17 cellular contexts compared by ENCODE assay signal in genomic region chr16:85607796-85608514, GRCh38. TPM values are rescaled to one million over a fixed set of nuclear protein-coding genes. Genes with fewer than 3 reads are reported as not detected.
DNase-seq lines count a peak whose midpoint lies in the region; ATAC-seq, FAIRE-seq and TF ChIP-seq lines count a peak whose summit lies in the region.
"Had no signal": no experiment of that assay in that cellular context is flagged by ENCODE, and none has a peak within 500 bp of the region (broad histone marks: within the 10 kb centered on the region; RNA-seq: fewer than 3 reads in every experiment).

No MANE protein-coding gene starts in this region.

- 0 out of 2 replicates have a peak, but pooled peaks cover 3% of the 10 kb centered on the region for H3K27me3 ChIP-seq in Karpas-422 (ENCODE audit: low read length)
- no peaks in the 10 kb centered on the region for H3K27me3 ChIP-seq in hepatocyte
- no peaks in the 10 kb centered on the region for H3K27me3 ChIP-seq in pancreas

- H3K36me3 ChIP-seq in Karpas-422 (ENCODE audit: insufficient read depth, low read length) (no peaks in the 10 kb centered on the region), hepatocyte (replicated peaks; ENCODE audit: insufficient read depth, low read depth) (no peaks in the 10 kb centered on the region), pancreas (no peaks in the 10 kb centered on the region)

- peaks cover 13% of the 10 kb centered on the region; the same call in 1 of the 2 replicates for H4K20me1 ChIP-seq in Karpas-422 (ENCODE audit: insufficient read depth, low read depth, low read length)
- H4K20me1 ChIP-seq in hepatocyte (ENCODE audit: insufficient read depth, poor library complexity, severe bottlenecking): peaks cover 60% of the 10 kb centered on the region

- H3K4me3 ChIP-seq in Karpas-422 (ENCODE audit: low read length) (peak overlapping the region; percentile 37; the same call in 1 of the 2 replicates), hepatocyte (no peak overlapping the region), pancreas (no peak overlapping the region)
- H3K4me3 ChIP-seq: GM12878 had no signal

- H3K4me2 ChIP-seq in Karpas-422 (ENCODE audit: low read depth, low read length, poor library complexity, severe bottlenecking): peak overlapping the region; percentile 65
- H3K4me2 ChIP-seq in hepatocyte: peak overlapping the region; percentile 76

- H3K9ac ChIP-seq in Karpas-422 (ENCODE audit: low read length): peak overlapping the region; percentile 38; the same call in 1 of the 2 replicates
- H3K9ac ChIP-seq: parathyroid adenoma had no signal

- no peak for FAIRE-seq in pancreas (lab: Jason Lieb, UNC)
- FAIRE-seq: GM12878, small intestine had no signal

- no peaks in the 10 kb centered on the region for H3K79me2 ChIP-seq in Karpas-422 (ENCODE audit: low read length)
- peaks cover 68% of the 10 kb centered on the region for H3K79me2 ChIP-seq in hepatocyte

- H3K4me1 ChIP-seq in Karpas-422 (ENCODE audit: low read length) (peaks cover 32% of the 10 kb centered on the region), hepatocyte (ENCODE audit: insufficient read depth) (peaks cover 58% of the 10 kb centered on the region), pancreas (peaks cover 27 to 56% (median 44%) of the 10 kb centered on the region in 3 donors)

- ATAC-seq in pancreas (no peak), HG02970 (IDR thresholded peaks at IDR 0.05; ENCODE audit: low FRiP score, unreplicated experiment) (no peak), HG03520 (IDR thresholded peaks at IDR 0.05; ENCODE audit: unreplicated experiment) (no peak), esophagus mucosa (no peak)
- ATAC-seq: GM12878; stimulated activated naive CD8-positive, alpha-beta T cell treated with anti-CD3 and anti-CD28 coated beads, Interleukin-15, Interleukin-2, amounts not matched to agents 100 U/mL and 50 U/mL, for 24 hours had no signal

- intact Hi-C loops in pancreas (cut with DNase I): loop anchor here in 2 of 3 donors (5.0 to 10.0 kb wide), 2 partner anchors 173 to 191 kb away; no protein-coding TSS in a partner anchor

- H2AFZ ChIP-seq in Karpas-422 (ENCODE audit: low read length) (no peak overlapping the region), hepatocyte (no peak overlapping the region)
- H2AFZ ChIP-seq: parathyroid adenoma had no signal

- WGBS in hepatocyte (ENCODE audit: low lambda C conversion rate, missing lambda C conversion rate): 54% methylated on average over 11 of the region's 14 CpGs
- 64 to 65% methylated on average over 14 of the region's 14 CpGs for WGBS in pancreas, 2 donors

- H3K9me2 ChIP-seq in Karpas-422 (replicated peaks; ENCODE audit: insufficient read depth, low read length): no peaks in the 10 kb centered on the region
- H3K9me2 ChIP-seq in hepatocyte (replicated peaks; ENCODE audit: insufficient read depth): no peaks in the 10 kb centered on the region

- H3K9me3 ChIP-seq in Karpas-422 (ENCODE audit: low read length): no peaks in the 10 kb centered on the region
- no peaks in the 10 kb centered on the region for H3K9me3 ChIP-seq in hepatocyte (ENCODE audit: low read depth)
- no peaks in the 10 kb centered on the region for H3K9me3 ChIP-seq in pancreas

- no peak overlapping the region for H3K27ac ChIP-seq in Karpas-422 (ENCODE audit: low read length)
- H3K27ac ChIP-seq in hepatocyte: peak overlapping the region; percentile 62
- peak overlapping the region in 1 of 4 donors; percentile 22 for H3K27ac ChIP-seq in pancreas
- H3K27ac ChIP-seq: parathyroid adenoma had no signal

- no peak for TF ChIP-seq CTCF in hepatocyte (IDR thresholded peaks at IDR 0.05; ENCODE audit: poor library complexity)
- no peak for TF ChIP-seq CTCF in pancreas (IDR thresholded peaks at IDR 0.05)

- DNase-seq in ELF-1 (ENCODE audit: low read depth, low spot score) (peak; percentile 64), Karpas-422 (no peak), hepatocyte (ENCODE audit: low spot score) (no peak), pancreas (peak in 4 of 6 donors; percentile 21 to 76 (median 32)), Kasumi-1 (lab: John Stamatoyannopoulos, UW) (no peak)
- DNase-seq: activated CD4-positive, CD25-positive, alpha-beta regulatory T cell treated with anti-CD3 and anti-CD28 coated beads, Interleukin-2, amount 50 U/mL, for 72 hours; activated T-cell treated with anti-CD3 and anti-CD28 coated beads for 4 hours; EL; MM.1S; NCI-H187 treated with DMSO at 0.1 percent for 48 hours; stimulated activated naive CD8-positive, alpha-beta T cell treated with anti-CD3 and anti-CD28 coated beads, Interleukin-15, Interleukin-2, amounts not matched to agents 100 U/mL and 50 U/mL, for 24 hours had no signal

RNA-seq across cellular contexts. Expression of gene GSE1, which starts 5.2 kb away (rescaled TPM):
- total RNA-seq in Karpas-422 (2014; rRNA removed; shearing (Covaris generic); ENCODE audit: low replicate concordance): 1.9 and 6.0 TPM in 2 replicates
- total RNA-seq in hepatocyte (32.8 and 43.5 TPM in 2 replicates), pancreas (10 to 100 TPM; 32.0 to 50.3 (median 41.9) TPM), esophagus mucosa (23.9 TPM)
- polyA plus RNA-seq in hepatocyte (27.9 and 33.1 TPM in 2 replicates), pancreas (10 to 100 TPM; 32.9 to 61.5 TPM)

Comparison
In these comparisons a context has a peak if more than half of its experiments do, and no peak if none do; other contexts are left out.
1. DNase-seq: peak in ELF-1 (single experiment) and pancreas (4 of 6); none in Karpas-422 (single experiment), hepatocyte (single experiment) and Kasumi-1 (0 of 2).